In the genomic region with DNA sequence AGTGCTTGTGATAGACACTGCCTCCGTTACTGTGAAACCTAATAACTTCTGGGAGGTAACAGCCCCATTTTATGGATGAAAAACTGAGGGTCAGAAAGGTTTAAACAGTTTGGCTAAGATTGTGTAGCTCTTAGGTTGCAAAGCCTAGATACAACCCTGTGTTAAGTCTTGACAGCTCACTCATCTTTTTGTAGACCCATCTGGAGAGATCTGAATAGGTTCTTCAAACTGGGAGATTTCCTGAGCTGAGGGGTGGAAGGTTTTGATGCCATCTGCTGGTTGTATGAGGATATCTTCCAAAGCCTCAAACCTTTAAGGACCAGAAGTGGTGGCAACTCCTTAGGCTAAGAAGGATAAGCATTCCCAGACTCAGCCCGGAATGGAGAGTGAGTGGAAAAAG, we compare ENCODE assay signal across 6 cellular contexts. TPM values are rescaled to one million over a fixed set of nuclear protein-coding genes. Genes with fewer than 3 reads are reported as not detected.
A peak's percentile ranks its signal among the peaks of the same experiment; 100 is the strongest.
DNase-seq lines count a peak whose midpoint lies in the region; ATAC-seq and TF ChIP-seq lines count a peak whose summit lies in the region.

No MANE protein-coding gene starts in this region.

- intact Hi-C loops in natural killer cell (cut with micrococcal nuclease): loop anchor here (1.0 to 2.0 kb wide), 3 partner anchors 73 to 296 kb away; no protein-coding TSS in a partner anchor

- no peak for DNase-seq in natural killer cell
- no peak for DNase-seq in natural killer cell treated with Interleukin-12 subunit alpha and Interleukin-12 subunit beta and Interleukin-15 and Interleukin-18, amount 100 ng/mL, for 72 hours (ENCODE audit: low spot score)
- DNase-seq in foreskin keratinocyte: no peak
- no peak for DNase-seq in activated T-cell treated with anti-CD3 and anti-CD28 coated beads, Interleukin-2, amount 50 U/mL, for 1 hour

- no peaks in the 10 kb centered on the region for H3K36me3 ChIP-seq in OCI-LY1 (ENCODE audit: insufficient read depth, low read length)

- H3K9me2 ChIP-seq in OCI-LY1 (ENCODE audit: low read depth, low read length): no peaks in the 10 kb centered on the region

- H3K9me3 Mint-ChIP-seq in natural killer cell: no peaks in the 10 kb centered on the region
- no peaks in the 10 kb centered on the region for H3K9me3 Mint-ChIP-seq in natural killer cell treated with Interleukin-12 subunit alpha and Interleukin-12 subunit beta and Interleukin-15 and Interleukin-18, amount 100 ng/mL, for 72 hours

- H3K27me3 ChIP-seq in OCI-LY1 (ENCODE audit: insufficient read depth, low read length) (peaks cover 4% of the 10 kb centered on the region; the same call in 1 of the 2 replicates), foreskin keratinocyte (peaks cover 9% of the 10 kb centered on the region)

- no peaks in the 10 kb centered on the region for H4K20me1 ChIP-seq in OCI-LY1 (ENCODE audit: insufficient read depth, low read length)

- H3K4me3 ChIP-seq in OCI-LY1 (ENCODE audit: low read depth, low read length, poor library complexity, severe bottlenecking): no peak overlapping the region

- ATAC-seq in natural killer cell (peak in 2 of 3 donors; percentile 25 to 32), foreskin keratinocyte (peak; percentile 6), GM21423 (IDR thresholded peaks at IDR 0.05; ENCODE audit: unreplicated experiment) (no peak)
- ATAC-seq in natural killer cell treated with Interleukin-12 subunit alpha and Interleukin-12 subunit beta and Interleukin-15 and Interleukin-18, amount 100 ng/mL, for 72 hours: no peak

- H3K27ac Mint-ChIP-seq in natural killer cell: no peak overlapping the region
- no peak overlapping the region for H3K27ac Mint-ChIP-seq in natural killer cell treated with Interleukin-12 subunit alpha and Interleukin-12 subunit beta and Interleukin-15 and Interleukin-18, amount 100 ng/mL, for 72 hours

- H3K9me3 ChIP-seq in OCI-LY1 (ENCODE audit: low read length): no peaks in the 10 kb centered on the region

- H3K79me2 ChIP-seq in OCI-LY1 (ENCODE audit: insufficient read depth, low read length): no peaks in the 10 kb centered on the region

- H3K4me1 ChIP-seq in OCI-LY1 (ENCODE audit: insufficient read depth, low read length, severe bottlenecking) (no peaks in the 10 kb centered on the region), foreskin keratinocyte (no peaks in the 10 kb centered on the region)

- H3K4me1 Mint-ChIP-seq in natural killer cell: peaks cover 14 to 25% of the 10 kb centered on the region in 2 donors
- H3K4me1 Mint-ChIP-seq in natural killer cell treated with Interleukin-12 subunit alpha and Interleukin-12 subunit beta and Interleukin-15 and Interleukin-18, amount 100 ng/mL, for 72 hours (ENCODE audit: low read depth in 2 of 2): peaks cover 20 to 24% of the 10 kb centered on the region in 2 donors

- H3K4me3 Mint-ChIP-seq in natural killer cell: no peak overlapping the region
- no peak overlapping the region for H3K4me3 Mint-ChIP-seq in natural killer cell treated with Interleukin-12 subunit alpha and Interleukin-12 subunit beta and Interleukin-15 and Interleukin-18, amount 100 ng/mL, for 72 hours

- no peak overlapping the region for H3K9ac ChIP-seq in OCI-LY1 (ENCODE audit: low read length)

- H2AFZ ChIP-seq in OCI-LY1 (ENCODE audit: low read length): no peak overlapping the region

- no peaks in the 10 kb centered on the region for H3K36me3 Mint-ChIP-seq in natural killer cell
- H3K36me3 Mint-ChIP-seq in natural killer cell treated with Interleukin-12 subunit alpha and Interleukin-12 subunit beta and Interleukin-15 and Interleukin-18, amount 100 ng/mL, for 72 hours: no peaks in the 10 kb centered on the region

- H3K27ac ChIP-seq in OCI-LY1 (ENCODE audit: low read depth, low read length, poor library complexity, severe bottlenecking): no peak overlapping the region
- H3K27ac ChIP-seq in foreskin keratinocyte: no peak overlapping the region

- H3K27me3 Mint-ChIP-seq in natural killer cell (ENCODE audit: low read depth in 2 of 2): peaks cover 32 to 43% of the 10 kb centered on the region in 2 donors
- peaks cover 22 to 32% of the 10 kb centered on the region in 2 donors for H3K27me3 Mint-ChIP-seq in natural killer cell treated with Interleukin-12 subunit alpha and Interleukin-12 subunit beta and Interleukin-15 and Interleukin-18, amount 100 ng/mL, for 72 hours

- TF ChIP-seq CTCF in natural killer cell (IDR thresholded peaks at IDR 0.05) (peak; percentile 31), OCI-LY1 (IDR thresholded peaks at IDR 0.05; ENCODE audit: low read length) (peak; percentile 59), foreskin keratinocyte (conservative IDR thresholded peaks at IDR 0.05) (peak; percentile 79)

- H3F3A ChIP-seq in OCI-LY1 (ENCODE audit: insufficient read depth, low read length): no peaks in the 10 kb centered on the region

- H3K4me2 ChIP-seq in OCI-LY1 (ENCODE audit: low read length): no peak overlapping the region

RNA-seq across cellular contexts. Expression of gene YPEL4, which starts 8.3 kb away (rescaled TPM):
- 1 to 10 TPM; 1.2 to 1.3 (median 1.2) TPM for total RNA-seq in natural killer cell
- total RNA-seq in natural killer cell treated with Interleukin-12 subunit alpha and Interleukin-12 subunit beta and Interleukin-15 and Interleukin-18, amount 100 ng/mL, for 72 hours: not detected
- total RNA-seq in foreskin keratinocyte: not detected in 2 replicates
- not detected in 2 replicates for polyA plus RNA-seq in foreskin keratinocyte

RNA-seq across cellular contexts. Expression of gene CLP1, which starts 16.1 kb away (rescaled TPM):
- total RNA-seq in natural killer cell (10 to 100 TPM; 18.5 to 23.1 (median 22.8) TPM), foreskin keratinocyte (22.4 and 23.7 TPM in 2 replicates)
- 10 to 100 TPM; 16.5 to 23.0 TPM for total RNA-seq in natural killer cell treated with Interleukin-12 subunit alpha and Interleukin-12 subunit beta and Interleukin-15 and Interleukin-18, amount 100 ng/mL, for 72 hours
- 18.9 and 21.6 TPM in 2 replicates for polyA plus RNA-seq in foreskin keratinocyte

RNA-seq across cellular contexts. Expression of gene ZDHHC5, which starts 26.5 kb away (rescaled TPM):
- total RNA-seq in natural killer cell: 10 to 100 TPM; 46.1 to 64.0 (median 55.5) TPM
- total RNA-seq in natural killer cell treated with Interleukin-12 subunit alpha and Interleukin-12 subunit beta and Interleukin-15 and Interleukin-18, amount 100 ng/mL, for 72 hours: 10 to 100 TPM; 66.2 to 91.9 TPM
- 63.0 and 67.9 TPM in 2 replicates for total RNA-seq in foreskin keratinocyte
- polyA plus RNA-seq in foreskin keratinocyte: 41.0 and 45.1 TPM in 2 replicates

RNA-seq across cellular contexts. Expression of gene SERPING1, which starts 43.9 kb away (rescaled TPM):
- total RNA-seq in natural killer cell (under 1 TPM in 1 of 3 donors, not detected in 2; 0.50 TPM), foreskin keratinocyte (13.0 and 14.1 TPM in 2 replicates)
- total RNA-seq in natural killer cell treated with Interleukin-12 subunit alpha and Interleukin-12 subunit beta and Interleukin-15 and Interleukin-18, amount 100 ng/mL, for 72 hours: not detected
- polyA plus RNA-seq in foreskin keratinocyte: 21.7 and 23.2 TPM in 2 replicates

Comparison
In these comparisons a context has a peak if more than half of its experiments do, and no peak if none do; other contexts are left out.
1. ATAC-seq: peak in natural killer cell (2 of 3) and foreskin keratinocyte (single experiment); none in natural killer cell treated with Interleukin-12 subunit alpha and Interleukin-12 subunit beta and Interleukin-15 and Interleukin-18, amount 100 ng/mL, for 72 hours (0 of 2) and GM21423 (single experiment).
2. Peak in every context shown above with its lines, with median percentiles within 50 percentile points of each other: CTCF ChIP-seq.